ENCODE assay signal across 12 cellular contexts in genomic region chr7:134562136-134562535, GRCh38. TPM values are rescaled to one million over a fixed set of nuclear protein-coding genes. Genes with fewer than 3 reads are reported as not detected.
A peak's percentile ranks its signal among the peaks of the same experiment; 100 is the strongest.
DNase-seq lines count a peak whose midpoint lies in the region; ATAC-seq, FAIRE-seq and TF ChIP-seq lines count a peak whose summit lies in the region.
"Had no signal": no experiment of that assay in that cellular context is flagged by ENCODE, and none has a peak within 500 bp of the region (broad histone marks: within the 10 kb centered on the region; RNA-seq: fewer than 3 reads in every experiment).

No MANE protein-coding gene starts in this region.

- no peak overlapping the region for H3K18ac ChIP-seq in mesendoderm (ENCODE audit: low read length)

- no peak for TF ChIP-seq POLR2A in A549 (IDR thresholded peaks at IDR 0.05; ENCODE audit: low read length)

- POLR2A ChIA-PET in A549 (lab: Yijun Ruan, JAX) = no interaction called here

- WGBS in A549 (ENCODE audit: missing lambda C conversion rate) = 94% methylated on average over 6 of the region's 6 CpGs
- WGBS in mesendoderm (ENCODE audit: extremely low coverage, insufficient coverage, low lambda C conversion rate) = no CpG with 5 or more reads among the region's 6 CpGs

- H3K27me3 ChIP-seq in GM23338 (ENCODE audit: insufficient read depth) = no peaks in the 10 kb centered on the region
- H3K27me3 ChIP-seq in astrocyte (ENCODE audit: insufficient read depth, low read length) = peaks cover 6% of the 10 kb centered on the region
- no peaks in the 10 kb centered on the region for H3K27me3 ChIP-seq in mesendoderm (ENCODE audit: insufficient read depth, low read length, poor library complexity)
- H3K27me3 ChIP-seq: Peyer's patch had no signal

- no peaks in the 10 kb centered on the region for H3K79me2 ChIP-seq in GM23338 (replicated peaks; ENCODE audit: insufficient read depth)
- H3K79me2 ChIP-seq in astrocyte (ENCODE audit: insufficient read depth, low read length) = no peaks in the 10 kb centered on the region
- no peaks in the 10 kb centered on the region for H3K79me2 ChIP-seq in mesendoderm (ENCODE audit: control insufficient read depth, insufficient read depth, low read length)

- H3K9ac ChIP-seq in astrocyte (ENCODE audit: low read length) (no peak overlapping the region), mesendoderm (ENCODE audit: low read length) (no peak overlapping the region)

- H3K27ac Mint-ChIP-seq in GM23338 (no peak overlapping the region), astrocyte (ENCODE audit: unreplicated experiment) (no peak overlapping the region), immature natural killer cell (peak overlapping the region in 3 of 6 donors; percentile 20 to 81 (median 41))
- H3K27ac Mint-ChIP-seq: CD8-positive, alpha-beta memory T cell had no signal

- H3K4me3 ChIP-seq in A549 (peak overlapping the region; percentile 16; the same call in 1 of the 3 replicates), GM23338 (no peak overlapping the region), astrocyte (ENCODE audit: insufficient read depth, low read depth, low read length) (no peak overlapping the region), mesendoderm (ENCODE audit: low read length) (no peak overlapping the region)
- H3K4me3 ChIP-seq: Peyer's patch had no signal

- ATAC-seq in A549 (peak in 1 of 2 experiments; percentile 47; a peak in 3 of 6 replicates), GM23338 (no peak), GM18868 (IDR thresholded peaks at IDR 0.05; ENCODE audit: unreplicated experiment) (no peak)

- H3K27me3 Mint-ChIP-seq in GM23338 (ENCODE audit: insufficient read depth, low read depth, poor library complexity) = peaks cover 10% of the 10 kb centered on the region
- peaks cover 12% of the 10 kb centered on the region for H3K27me3 Mint-ChIP-seq in astrocyte (ENCODE audit: low read depth, unreplicated experiment)
- peaks cover 4 to 6% (median 5%) of the 10 kb centered on the region in 3 donors for H3K27me3 Mint-ChIP-seq in immature natural killer cell (ENCODE audit: low read depth in 3 of 3)

- H3K4me3 Mint-ChIP-seq in GM23338 (no peak overlapping the region), astrocyte (ENCODE audit: unreplicated experiment) (no peak overlapping the region), immature natural killer cell (peak overlapping the region in 3 of 5 donors; percentile 39 to 51 (median 45))

- H3K4me1 ChIP-seq in A549 (peaks cover 22% of the 10 kb centered on the region), GM23338 (ENCODE audit: insufficient read depth) (no peaks in the 10 kb centered on the region), astrocyte (ENCODE audit: insufficient read depth, low read length) (no peaks in the 10 kb centered on the region), mesendoderm (ENCODE audit: control insufficient read depth, low read depth, low read length) (no peaks in the 10 kb centered on the region)
- H3K4me1 ChIP-seq: Peyer's patch had no signal

- H2BK5ac ChIP-seq in mesendoderm (ENCODE audit: low read length) = no peak overlapping the region

- no peak for TF ChIP-seq RAD21 in A549 (conservative IDR thresholded peaks at IDR 0.05 in 1 of 2, IDR thresholded peaks at IDR 0.05 in 1 of 2)

- no peak overlapping the region for H4K8ac ChIP-seq in mesendoderm (ENCODE audit: low read depth, low read length)

- peak overlapping the region; percentile 91 to 96 for H3K27ac ChIP-seq in A549
- no peak overlapping the region for H3K27ac ChIP-seq in GM23338 (ENCODE audit: low read depth)
- no peak overlapping the region for H3K27ac ChIP-seq in astrocyte (ENCODE audit: low read depth, low read length)
- H3K27ac ChIP-seq in mesendoderm (ENCODE audit: low read depth, low read length) = no peak overlapping the region
- H3K27ac ChIP-seq: Peyer's patch had no signal

- peak in 1 of 2 experiments; percentile 52 for DNase-seq in A549 (ENCODE audit: low read depth in 1 of 2, low spot score in 1 of 2)
- no peak for DNase-seq in GM23338 (ENCODE audit: low spot score)
- peak; percentile 85 for DNase-seq in astrocyte (ENCODE audit: low read depth)
- peak; percentile 4 to 29 (median 17) for DNase-seq in immature natural killer cell
- no peak for DNase-seq in mesendoderm
- DNase-seq in stimulated activated CD4-positive, alpha-beta T cell treated with anti-CD3 and anti-CD28 coated beads, Interleukin-15, amount 100 ng/mL, for 24 hours = no peak
- no peak for DNase-seq in NCI-H1105 (lab: John Stamatoyannopoulos, UW)
- DNase-seq: activated CD4-positive, alpha-beta T cell treated with anti-CD3 and anti-CD28 coated beads for 48 hours; Peyer's patch had no signal

- no peaks in the 10 kb centered on the region for H3K79me1 ChIP-seq in mesendoderm (ENCODE audit: low read length)

- no peaks in the 10 kb centered on the region for H3K4me1 Mint-ChIP-seq in GM23338
- H3K4me1 Mint-ChIP-seq in astrocyte (ENCODE audit: low read depth, unreplicated experiment) = peaks cover 3% of the 10 kb centered on the region
- peaks cover 13 to 16% of the 10 kb centered on the region in 2 donors for H3K4me1 Mint-ChIP-seq in immature natural killer cell

- TF ChIP-seq EP300 in A549 (IDR thresholded peaks at IDR 0.05) = no peak

- no peaks in the 10 kb centered on the region for H3F3A ChIP-seq in GM23338 (replicated peaks; ENCODE audit: low read depth)

- no peak overlapping the region for H3K4ac ChIP-seq in mesendoderm (ENCODE audit: low read depth, low read length)

- H3K36me3 ChIP-seq in GM23338 (ENCODE audit: insufficient read depth) (no peaks in the 10 kb centered on the region), astrocyte (ENCODE audit: insufficient read depth, low read length) (no peaks in the 10 kb centered on the region), mesendoderm (ENCODE audit: control insufficient read depth, insufficient read depth, low read length) (no peaks in the 10 kb centered on the region)
- H3K36me3 ChIP-seq: Peyer's patch had no signal

- no peak overlapping the region for H2AK5ac ChIP-seq in mesendoderm (ENCODE audit: low read length)

- peaks cover 5% of the 10 kb centered on the region; the same call in 1 of the 3 replicates for H3K36me3 Mint-ChIP-seq in GM23338 (ENCODE audit: low read depth)
- peaks cover 2% of the 10 kb centered on the region for H3K36me3 Mint-ChIP-seq in astrocyte (ENCODE audit: low read depth, unreplicated experiment)
- H3K36me3 Mint-ChIP-seq in immature natural killer cell = peaks cover 0 to 4% (median 0%) of the 10 kb centered on the region in 3 donors

- H3K9me3 Mint-ChIP-seq in GM23338 (peaks cover 26% of the 10 kb centered on the region), astrocyte (ENCODE audit: unreplicated experiment) (peaks cover 27% of the 10 kb centered on the region), immature natural killer cell (peaks cover 0 to 9% (median 3%) of the 10 kb centered on the region in 6 donors)

- H4K20me1 ChIP-seq in GM23338 (replicated peaks; ENCODE audit: insufficient read depth) (no peaks in the 10 kb centered on the region), astrocyte (ENCODE audit: insufficient read depth, low read length) (no peaks in the 10 kb centered on the region)

- CTCF ChIA-PET in A549 (lab: Yijun Ruan, JAX) = interaction anchor here (0.6 to 31.0 kb wide), 7 partner anchors 13 to 388 kb away, joined by 3 to 914 read pairs (median 4); partner anchors contain the start of genes AKR1B10 and AKR1B15

- H2AFZ ChIP-seq in GM23338 (0 out of 2 replicates have a peak overlapping the region, but pooled peaks have one; percentile 52), astrocyte (ENCODE audit: low read depth, low read length) (no peak overlapping the region)

- H3K4me2 ChIP-seq in A549 = peak overlapping the region; percentile 72
- H3K4me2 ChIP-seq in GM23338 = no peak overlapping the region
- no peak overlapping the region for H3K4me2 ChIP-seq in astrocyte (ENCODE audit: low read length)
- no peak overlapping the region for H3K4me2 ChIP-seq in mesendoderm (ENCODE audit: low read length)

- no peak overlapping the region for H2BK120ac ChIP-seq in mesendoderm (ENCODE audit: low read depth, low read length)

- FAIRE-seq in A549 (lab: Jason Lieb, UNC) (peak; percentile 18), astrocyte (lab: Jason Lieb, UNC) (peak; percentile 69)

- H3K9me3 ChIP-seq in A549 = peaks cover 76% of the 10 kb centered on the region
- peaks cover 10% of the 10 kb centered on the region for H3K9me3 ChIP-seq in astrocyte (ENCODE audit: insufficient read depth, low read depth, low read length)
- H3K9me3 ChIP-seq: Peyer's patch had no signal

- H2BK15ac ChIP-seq in mesendoderm (replicated peaks; ENCODE audit: low read depth) = no peak overlapping the region

- no peak overlapping the region for H3K23ac ChIP-seq in mesendoderm (ENCODE audit: low read length)

- H3K9me2 ChIP-seq in GM23338 (ENCODE audit: insufficient read depth) = no peaks in the 10 kb centered on the region; the same call in 1 of the 2 replicates

- H3K56ac ChIP-seq in mesendoderm (ENCODE audit: low read length) = no peak overlapping the region

- TF ChIP-seq CTCF in A549 (IDR thresholded peaks at IDR 0.05) (no peak), GM23338 (conservative IDR thresholded peaks at IDR 0.05; ENCODE audit: low read depth in 2 of 2) (no peak), astrocyte (IDR thresholded peaks at IDR 0.05; ENCODE audit: insufficient read depth, low read depth, low read length) (no peak)

- no peak overlapping the region for H4K5ac ChIP-seq in mesendoderm (ENCODE audit: low read length)

RNA-seq across cellular contexts. Expression of gene AKR1B15, which starts 13.2 kb away (rescaled TPM):
- 17.9 and 19.9 TPM in 2 replicates for polyA plus RNA-seq in A549 (2011; rRNA removed)
- 2.1 and 2.3 TPM in 2 replicates for polyA plus RNA-seq in A549 (2012; cell fraction: cytosol; rRNA removed)
- polyA plus RNA-seq in A549 (2012; cell fraction: nucleus; rRNA removed) = 1.6 and 3.6 TPM in 2 replicates
- polyA plus RNA-seq in A549 (2017; fragmentation: RNase III; extraction: RNeasy Plus Mini Kit Qiagen cat#74134 plus additional on column Dnase treatment) = 22.0 to 26.7 TPM (median 24.7 TPM) in 3 replicates
- 12.8 and 12.9 TPM in 2 replicates for polyA minus RNA-seq in A549 (2011; rRNA and poly(A)+ RNA removed)
- total RNA-seq in GM23338 (2014; rRNA removed; shearing (Covaris generic)) = 0.08 TPM in 1 of 2 replicates, not detected in the other
- polyA plus RNA-seq in GM23338 (2016; fragmentation: Nextera tagmentation; extraction: Ambion mirVana) = 0.17 TPM in 1 of 2 replicates, not detected in the other
- total RNA-seq in astrocyte = not detected in 2 replicates
- not detected for polyA plus RNA-seq in immature natural killer cell
- 0.10 TPM for polyA plus RNA-seq in mesendoderm (2013, experiment 1 of 2)
- polyA plus RNA-seq in mesendoderm (2013, experiment 2 of 2) = 0.04 TPM
- total RNA-seq: CD8-positive, alpha-beta memory T cell; omental fat pad had no signal
- polyA plus RNA-seq: CD8-positive, alpha-beta memory T cell had no signal

RNA-seq across cellular contexts. Expression of gene AKR1B10, which starts 34.8 kb away (rescaled TPM):
- polyA plus RNA-seq in A549 (2011; rRNA removed) = 5,007 and 5,423 TPM in 2 replicates
- 2,033 and 2,091 TPM in 2 replicates for polyA plus RNA-seq in A549 (2012; cell fraction: cytosol; rRNA removed)
- polyA plus RNA-seq in A549 (2012; cell fraction: nucleus; rRNA removed) = 892 and 1,126 TPM in 2 replicates
- 2,953 to 3,542 TPM (median 3,237 TPM) in 3 replicates for polyA plus RNA-seq in A549 (2017; fragmentation: RNase III; extraction: RNeasy Plus Mini Kit Qiagen cat#74134 plus additional on column Dnase treatment)
- polyA minus RNA-seq in A549 (2011; rRNA and poly(A)+ RNA removed) = 2,016 and 2,285 TPM in 2 replicates
- 0.69 TPM in 1 of 2 replicates, not detected in the other for total RNA-seq in GM23338 (2014; rRNA removed; shearing (Covaris generic))
- polyA plus RNA-seq in GM23338 (2016; fragmentation: Nextera tagmentation; extraction: Ambion mirVana) = 0.27 TPM in 1 of 2 replicates, not detected in the other
- 0.17 and 0.54 TPM in 2 replicates for total RNA-seq in astrocyte
- not detected for polyA plus RNA-seq in immature natural killer cell
- not detected for polyA plus RNA-seq in mesendoderm (2013, experiment 1 of 2)
- polyA plus RNA-seq in mesendoderm (2013, experiment 2 of 2) = 0.06 TPM
- total RNA-seq: CD8-positive, alpha-beta memory T cell had no signal
- polyA plus RNA-seq: CD8-positive, alpha-beta memory T cell had no signal

Comparison
In these comparisons a context has a peak if more than half of its experiments do, and no peak if none do; other contexts are left out.
1. DNase-seq: peak in astrocyte (single experiment) and immature natural killer cell (3 of 3); none in GM23338 (single experiment), mesendoderm (single experiment), stimulated activated CD4-positive, alpha-beta T cell treated with anti-CD3 and anti-CD28 coated beads, Interleukin-15, amount 100 ng/mL, for 24 hours (single experiment) and NCI-H1105 (single experiment).
2. H3K27ac ChIP-seq: peak in A549 (2 of 2); none in GM23338 (single experiment), astrocyte (single experiment) and mesendoderm (single experiment).
3. H3K4me3 Mint-ChIP-seq: peak in immature natural killer cell (3 of 5); none in GM23338 (single experiment) and astrocyte (single experiment).
4. RNA of gene AKR1B10, which starts 34.8 kb away (polyA plus RNA-seq): 892 to 5,423 TPM in A549; 0.27 TPM in GM23338 and not detected in immature natural killer cell; every median in the first group is over 100 times any median in the second.